27 cellular contexts compared by ENCODE assay signal in genomic region chr3:47678446-47679338, GRCh38.
A peak's percentile ranks its signal among the peaks of the same experiment; 100 is the strongest.
DNase-seq lines count a peak whose midpoint lies in the region; ATAC-seq and TF ChIP-seq lines count a peak whose summit lies in the region.
"Had no signal": no experiment of that assay in that cellular context is flagged by ENCODE, and none has a peak within 500 bp of the region (broad histone marks: within the 10 kb centered on the region; RNA-seq: fewer than 3 reads in every experiment).

No MANE protein-coding gene starts in this region.

- H3K27me3 Mint-ChIP-seq in Caco-2 (ENCODE audit: insufficient read depth, unreplicated experiment) (no peaks in the 10 kb centered on the region), memory B cell (no peaks in the 10 kb centered on the region)
- H3K27me3 Mint-ChIP-seq: naive B cell had no signal

- H3K36me3 Mint-ChIP-seq in Caco-2 (ENCODE audit: insufficient read depth, unreplicated experiment) (peaks cover 78% of the 10 kb centered on the region), memory B cell (peaks cover 38% of the 10 kb centered on the region)

- H3K9me3 ChIP-seq in A673 (ENCODE audit: low read depth, low read length, poor library complexity, severe bottlenecking): no peaks in the 10 kb centered on the region
- no peaks in the 10 kb centered on the region for H3K9me3 ChIP-seq in Caco-2
- no peaks in the 10 kb centered on the region for H3K9me3 ChIP-seq in vagina
- H3K9me3 ChIP-seq: left lung had no signal

- intact Hi-C loops in A673 (cut with micrococcal nuclease; ENCODE audit: unreplicated experiment): no loop called here
- intact Hi-C loops in Caco-2 (cut with micrococcal nuclease; ENCODE audit: unreplicated experiment): no loop called here
- intact Hi-C loops in vagina (cut with DNase I): no loop called here

- peaks cover 53% of the 10 kb centered on the region for H3K36me3 ChIP-seq in A673 (ENCODE audit: insufficient read depth, low read length, poor library complexity, severe bottlenecking)
- H3K36me3 ChIP-seq in Caco-2 (ENCODE audit: control insufficient read depth, insufficient read depth, low read length): peaks cover 1% of the 10 kb centered on the region; the same call in 1 of the 2 replicates
- peaks cover 0 to 56% of the 10 kb centered on the region in 2 donors for H3K36me3 ChIP-seq in vagina

- H3K9me3 Mint-ChIP-seq in Caco-2 (ENCODE audit: unreplicated experiment) (no peaks in the 10 kb centered on the region), memory B cell (no peaks in the 10 kb centered on the region)
- H3K9me3 Mint-ChIP-seq: CD14-positive monocyte, GM23338, HFFc6, mesothelial cell of epicardium, naive B cell had no signal

- BruUV-seq in A673 (replicated peaks; lab: Mats Ljungman, UMichigan): TSS peak; percentile 15
- BruUV-seq in Caco-2 (replicated peaks; lab: Mats Ljungman, UMichigan): no TSS peak

- CTCF ChIA-PET in A673 (lab: Charles Lee): no interaction called here
- CTCF ChIA-PET in Caco-2 (lab: Charles Lee): no interaction called here

- H3K27ac Mint-ChIP-seq in Caco-2 (ENCODE audit: unreplicated experiment) (peak overlapping the region; percentile 37), memory B cell (peak overlapping the region; percentile 82)
- H3K27ac Mint-ChIP-seq: GM23338, HFFc6 had no signal

- DNase-seq in A673 (ENCODE audit: low spot score) (no peak), Caco-2 (no peak), memory B cell (ENCODE audit: low spot score in 2 of 2) (no peak), SKM-1 (lab: John Stamatoyannopoulos, UW; ENCODE audit: unreplicated experiment) (no peak), vagina (ENCODE audit: extremely low spot score in 2 of 2) (no peak)
- DNase-seq in stimulated activated CD4-positive, alpha-beta T cell treated with anti-CD3 and anti-CD28 coated beads, Interleukin-12 subunit alpha, Interleukin-12 subunit beta, amount 100 ng/mL, for 4 hours: no peak
- DNase-seq: activated CD4-positive, alpha-beta T cell treated with anti-CD3 and anti-CD28 coated beads for 4 hours; activated naive CD4-positive, alpha-beta T cell treated with anti-CD3 and anti-CD28 coated beads, Interleukin-2, amount 50 U/mL, for 16 hours; aorta; Calu3; central memory CD4-positive, alpha-beta T cell; dermis blood vessel endothelial cell; DND-41; HFFc6; hippocampal formation; Karpas-422; left lung; naive B cell; NCI-H1417 treated with DMSO at 0.1 percent for 48 hours; NCI-H446 treated with DMSO at 0.1 percent for 48 hours; nucleus accumbens; stimulated activated CD4-positive, alpha-beta T cell treated with anti-CD3 and anti-CD28 coated beads, Interleukin-1b, Interleukin-23, amount 100 ng/mL, for 48 hours had no signal

- POLR2A ChIA-PET in A673 (lab: Charles Lee; ENCODE audit: low non-redundant PET) (no interaction called here), Caco-2 (lab: Charles Lee) (no interaction called here)

- no peak for TF ChIP-seq POLR2A in vagina (IDR thresholded peaks at IDR 0.05)

- H3K27ac ChIP-seq in A673 (ENCODE audit: low read depth, low read length, poor library complexity, severe bottlenecking) (no peak overlapping the region), angular gyrus (ENCODE audit: low read depth, low read length) (peak overlapping the region; percentile 52), vagina (no peak overlapping the region)
- H3K27ac ChIP-seq: left lung, skin epidermis had no signal

- no peak for ATAC-seq in memory B cell (ENCODE audit: low read depth)
- ATAC-seq: GM23338, left lung had no signal

- H3K4me1 Mint-ChIP-seq in Caco-2 (ENCODE audit: low read depth, unreplicated experiment) (no peaks in the 10 kb centered on the region), memory B cell (peaks cover 4% of the 10 kb centered on the region)
- H3K4me1 Mint-ChIP-seq: CD14-positive monocyte, GM23338, mesothelial cell of epicardium, naive B cell had no signal

- no peaks in the 10 kb centered on the region for H3K27me3 ChIP-seq in A673 (replicated peaks; ENCODE audit: insufficient read depth, low read depth, low read length, poor library complexity)
- no peaks in the 10 kb centered on the region for H3K27me3 ChIP-seq in Caco-2 (replicated peaks; ENCODE audit: control insufficient read depth, insufficient read depth, low read length)
- no peaks in the 10 kb centered on the region for H3K27me3 ChIP-seq in vagina
- H3K27me3 ChIP-seq: left lung had no signal

- H3K4me1 ChIP-seq in A673 (ENCODE audit: insufficient read depth, low read length, poor library complexity, severe bottlenecking) (no peaks in the 10 kb centered on the region), Caco-2 (no peaks in the 10 kb centered on the region), vagina (no peaks in the 10 kb centered on the region)
- H3K4me1 ChIP-seq: left lung had no signal

- TF ChIP-seq CTCF in A673 (conservative IDR thresholded peaks at IDR 0.05; ENCODE audit: low read depth, low read length) (no peak), Caco-2 (IDR thresholded peaks at IDR 0.05; ENCODE audit: insufficient read depth in 1 of 2, low read depth in 1 of 2, low read length in 1 of 2, severe bottlenecking in 1 of 2, unreplicated experiment in 1 of 2) (no peak), vagina (IDR thresholded peaks at IDR 0.05) (no peak)

- no peak overlapping the region for H3K4me3 Mint-ChIP-seq in Caco-2 (ENCODE audit: unreplicated experiment)
- H3K4me3 Mint-ChIP-seq in memory B cell: no peak overlapping the region
- H3K4me3 Mint-ChIP-seq: CD14-positive monocyte, GM23338, HFFc6, mesothelial cell of epicardium, naive B cell had no signal

- H3K4me3 ChIP-seq in A673 (ENCODE audit: low read depth, low read length, poor library complexity, severe bottlenecking) (no peak overlapping the region), Caco-2 (ENCODE audit: low read depth, low read length) (no peak overlapping the region), vagina (no peak overlapping the region)
- H3K4me3 ChIP-seq: GM23338, left lung, skin epidermis had no signal
